21 cellular contexts compared by ENCODE assay signal in the genomic region with DNA sequence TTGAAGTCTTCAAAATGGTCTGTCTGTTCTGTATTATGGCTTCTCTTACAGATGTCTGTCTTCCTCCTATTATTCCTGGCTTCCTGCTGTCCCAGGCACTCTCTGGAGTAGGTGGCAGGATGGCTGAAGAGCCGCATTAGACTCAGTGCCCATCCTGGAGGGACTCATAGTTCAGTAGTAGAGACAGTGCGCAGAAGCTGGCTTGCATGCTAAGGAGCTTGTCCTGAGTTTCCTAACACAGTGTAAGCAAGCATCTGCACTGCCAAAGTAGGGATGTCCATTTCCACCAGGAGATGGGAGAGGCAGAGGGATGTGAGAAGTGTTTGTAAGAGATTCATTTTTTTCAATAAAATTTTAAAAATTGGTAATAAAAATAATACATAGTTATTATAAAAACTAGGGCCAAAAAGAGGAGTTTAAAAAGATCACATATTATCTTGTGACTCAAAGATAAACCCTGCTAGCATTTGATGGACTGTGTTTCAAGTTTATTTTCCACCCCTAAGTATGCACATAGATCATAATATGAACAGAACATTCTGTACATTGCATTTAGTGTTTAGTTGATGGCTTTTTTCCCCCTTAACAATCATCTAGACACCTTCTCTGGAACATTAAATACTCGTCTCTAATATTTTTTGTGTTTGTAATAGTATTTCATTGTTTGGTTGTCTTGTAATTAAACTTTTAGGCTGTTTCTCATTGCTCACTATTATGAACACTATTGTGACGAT. TPM values are rescaled to one million over a fixed set of nuclear protein-coding genes. Genes with fewer than 3 reads are reported as not detected.
"Had no signal": no experiment of that assay in that cellular context is flagged by ENCODE, and none has a peak within 500 bp of the region (broad histone marks: within the 10 kb centered on the region; RNA-seq: fewer than 3 reads in every experiment).

No MANE protein-coding gene starts in this region.

- H3K9ac ChIP-seq: neural progenitor cell had no signal

- H3K27ac Mint-ChIP-seq: activated naive CD4-positive, alpha-beta T cell treated with anti-CD3 and anti-CD28 coated beads, Interleukin-2, amount 50 U/mL, for 72 hours; memory B cell; naive thymus-derived CD8-positive, alpha-beta T cell; neural progenitor cell; stimulated activated naive CD8-positive, alpha-beta T cell treated with anti-CD3 and anti-CD28 coated beads, Interleukin-15, Interleukin-2, amounts not matched to agents 100 ng/mL and 50 ng/mL, for 24 hours; type B pancreatic cell had no signal

- ATAC-seq: activated naive CD4-positive, alpha-beta T cell treated with anti-CD3 and anti-CD28 coated beads, Interleukin-2, amount 50 U/mL, for 72 hours; mucosa of descending colon; naive thymus-derived CD8-positive, alpha-beta T cell had no signal

- H3K4me1 Mint-ChIP-seq: central memory CD8-positive, alpha-beta T cell; memory B cell; naive thymus-derived CD8-positive, alpha-beta T cell; neural progenitor cell had no signal

- H3K4me3 Mint-ChIP-seq: central memory CD8-positive, alpha-beta T cell; memory B cell; naive thymus-derived CD8-positive, alpha-beta T cell; neural progenitor cell; stimulated activated naive CD8-positive, alpha-beta T cell treated with anti-CD3 and anti-CD28 coated beads, Interleukin-15, Interleukin-2, amounts not matched to agents 100 ng/mL and 50 ng/mL, for 24 hours; type B pancreatic cell had no signal

- H3K27me3 ChIP-seq: ascending aorta, colonic mucosa, neural progenitor cell, vagina had no signal

- H2AFZ ChIP-seq: neural progenitor cell had no signal

- H3K36me3 ChIP-seq: ascending aorta, colonic mucosa, neural progenitor cell, WERI-Rb-1 had no signal

- H3K9me3 Mint-ChIP-seq: central memory CD8-positive, alpha-beta T cell; stimulated activated naive CD8-positive, alpha-beta T cell treated with anti-CD3 and anti-CD28 coated beads, Interleukin-15, Interleukin-2, amounts not matched to agents 100 ng/mL and 50 ng/mL, for 24 hours; type B pancreatic cell had no signal

- H3K27ac ChIP-seq: ascending aorta, colonic mucosa, neural progenitor cell, vagina, WERI-Rb-1 had no signal

- H3K4me2 ChIP-seq: neural progenitor cell had no signal

- DNase-seq: activated CD4-positive, alpha-beta T cell treated with anti-CD3 and anti-CD28 coated beads for 1 hour; activated CD4-positive, alpha-beta T cell treated with anti-CD3 and anti-CD28 coated beads, Interleukin-2, amount 50 U/mL, for 1 hour; activated T-cell treated with anti-CD3 and anti-CD28 coated beads, Interleukin-2, amount 50 U/mL, for 1 hour; colonic mucosa; foreskin fibroblast; hippocampal formation; kidney glomerular epithelial cell; mucosa of descending colon; naive thymus-derived CD8-positive, alpha-beta T cell; stimulated activated CD4-positive, alpha-beta T cell treated with anti-CD3 and anti-CD28 coated beads, Interleukin-4, amount 100 ng/mL, for 4 hours; T-helper 1 cell; WERI-Rb-1 had no signal

- H3K36me3 Mint-ChIP-seq: memory B cell, neural progenitor cell, type B pancreatic cell had no signal

- H3K9me3 ChIP-seq: ascending aorta, colonic mucosa, mucosa of descending colon, vagina had no signal

- H3K4me1 ChIP-seq: colonic mucosa, neural progenitor cell had no signal

- FAIRE-seq: TTC549 had no signal

- H3K4me3 ChIP-seq: ascending aorta, colonic mucosa, mucosa of descending colon, neural progenitor cell, vagina had no signal

RNA-seq across cellular contexts. Expression of a gene that starts 10.3 kb away (rescaled TPM):
- total RNA-seq: naive thymus-derived CD8-positive, alpha-beta T cell had no signal
- polyA plus RNA-seq: naive thymus-derived CD8-positive, alpha-beta T cell had no signal
